In genomic region chr20:62143118-62143975, GRCh38 we compare ENCODE assay signal across 8 cellular contexts. TPM values are rescaled to one million over a fixed set of nuclear protein-coding genes. Genes with fewer than 3 reads are reported as not detected.
DNase-seq lines count a peak whose midpoint lies in the region; ATAC-seq and TF ChIP-seq lines count a peak whose summit lies in the region.

TSS of gene PSMA7 (minus strand) at chr20:62143394. CDS start at chr20:62143303, 91 bp downstream.
TSS of gene SS18L1 (plus strand) at chr20:62143769. CDS start at chr20:62143821, 52 bp downstream.

- intact Hi-C loops in activated CD4-positive, alpha-beta T cell treated with anti-CD3 and anti-CD28 coated beads for 36 hours (cut with DNase I, micrococcal nuclease), result loop anchor here (1.0 to 5.0 kb wide), 11 partner anchors 21 to 784 kb away; partner anchors contain the start of genes OSBPL2 (in 2 of the 2), ADRM1 (in 1 of the 2), CABLES2 (in 1 of the 2) and DIDO1 (in 1 of the 2)
- intact Hi-C loops in colonic mucosa (cut with DNase I) (no loop called here), left lung (cut with DNase I) (no loop called here)

- ATAC-seq in GM18867 (IDR thresholded peaks at IDR 0.05; ENCODE audit: unreplicated experiment) (peak; percentile 71), HG03095 (IDR thresholded peaks at IDR 0.05; ENCODE audit: unreplicated experiment) (peak; percentile 63), left lung (peak; percentile 93)
- peak; percentile 87 for ATAC-seq in activated CD4-positive, alpha-beta T cell treated with anti-CD3 and anti-CD28 coated beads for 36 hours

- H3K27ac ChIP-seq in colonic mucosa (peak within 1 kb of the TSS; percentile 80), left lung (peak within 1 kb of the TSS; percentile 88 to 94)

- H3K4me3 ChIP-seq in colonic mucosa (peak within 1 kb of the TSS; percentile 83), left lung (peak within 1 kb of the TSS; percentile 76 to 88)

- POLR2A ChIA-PET in activated CD4-positive, alpha-beta T cell treated with anti-CD3 and anti-CD28 coated beads for 36 hours (lab: Charles Lee), result interaction anchor here (0.6 to 2.3 kb wide), 3 partner anchors 13 to 77 kb away, joined by 3 to 9 read pairs (median 3); partner anchors contain the start of gene TAF4

- peak within 1 kb of the TSS; percentile 68 to 96 for H3K9ac ChIP-seq in colonic mucosa (ENCODE audit: low read depth in 2 of 2, low read length in 2 of 2)

- peaks cover 34% of the 10 kb centered on the region for H3K36me3 Mint-ChIP-seq in activated CD4-positive, alpha-beta T cell treated with anti-CD3 and anti-CD28 coated beads for 36 hours (ENCODE audit: low read depth)

- no peaks in the 10 kb centered on the region for H3K9me3 Mint-ChIP-seq in activated CD4-positive, alpha-beta T cell treated with anti-CD3 and anti-CD28 coated beads for 36 hours (ENCODE audit: low read depth)

- TF ChIP-seq CTCF in colonic mucosa (IDR thresholded peaks at IDR 0.05) (no peak), left lung (IDR thresholded peaks at IDR 0.05) (no peak)

- peak within 1 kb of the TSS; percentile 91 for H3K27ac Mint-ChIP-seq in activated CD4-positive, alpha-beta T cell treated with anti-CD3 and anti-CD28 coated beads for 36 hours

- CTCF ChIA-PET in activated CD4-positive, alpha-beta T cell treated with anti-CD3 and anti-CD28 coated beads for 36 hours (lab: Charles Lee), result no interaction called here

- no peaks in the 10 kb centered on the region for H3K27me3 ChIP-seq in colonic mucosa
- no peaks in the 10 kb centered on the region for H3K27me3 ChIP-seq in left lung

- no peaks in the 10 kb centered on the region for H3K27me3 Mint-ChIP-seq in activated CD4-positive, alpha-beta T cell treated with anti-CD3 and anti-CD28 coated beads for 36 hours

- peaks cover 61% of the 10 kb centered on the region for H3K4me1 Mint-ChIP-seq in activated CD4-positive, alpha-beta T cell treated with anti-CD3 and anti-CD28 coated beads for 36 hours

- H3K4me3 Mint-ChIP-seq in activated CD4-positive, alpha-beta T cell treated with anti-CD3 and anti-CD28 coated beads for 36 hours, result peak within 1 kb of the TSS; percentile 89

- H3K4me1 ChIP-seq in colonic mucosa, result peaks cover 18% of the 10 kb centered on the region
- peaks cover 14 to 48% of the 10 kb centered on the region in 2 donors for H3K4me1 ChIP-seq in left lung

- peak; percentile 92 for DNase-seq in AG08395 (ENCODE audit: low spot score)
- DNase-seq in NCI-H226, result peak; percentile 90
- peak; percentile 92 for DNase-seq in activated CD4-positive, alpha-beta T cell treated with anti-CD3 and anti-CD28 coated beads for 36 hours
- peak; percentile 82 for DNase-seq in colonic mucosa
- DNase-seq in left lung, result peak; percentile 88 to 96
- DNase-seq in stimulated activated CD4-positive, alpha-beta T cell treated with anti-CD3 and anti-CD28 coated beads, Interleukin-2, amount 100 ng/mL, for 4 hours (ENCODE audit: low read depth), result peak; percentile 77

- no peaks in the 10 kb centered on the region for H3K9me3 ChIP-seq in colonic mucosa
- H3K9me3 ChIP-seq in left lung, result no peaks in the 10 kb centered on the region

- H3K36me3 ChIP-seq in colonic mucosa (peaks cover 15% of the 10 kb centered on the region), left lung (peaks cover 0 to 26% of the 10 kb centered on the region in 2 donors)

RNA-seq across cellular contexts. Expression of gene PSMA7, which starts in this region (rescaled TPM):
- 100 to 1,000 TPM; 208 to 296 TPM for total RNA-seq in activated CD4-positive, alpha-beta T cell treated with anti-CD3 and anti-CD28 coated beads for 36 hours
- total RNA-seq in colonic mucosa, result 100 to 1,000 TPM; 164 to 315 TPM
- 100 to 1,000 TPM; 180 to 296 TPM for total RNA-seq in left lung

RNA-seq across cellular contexts. Expression of gene SS18L1, which starts in this region (rescaled TPM):
- 10 to 100 TPM; 14.3 to 16.6 TPM for total RNA-seq in activated CD4-positive, alpha-beta T cell treated with anti-CD3 and anti-CD28 coated beads for 36 hours
- 10 to 100 TPM; 10.1 to 17.7 TPM for total RNA-seq in colonic mucosa
- 10 to 100 TPM; 14.6 to 14.9 TPM for total RNA-seq in left lung

Comparison
In these comparisons a context has a peak if more than half of its experiments do, and no peak if none do; other contexts are left out.
1. Peak in every context shown above with its lines: DNase-seq, ATAC-seq, H3K4me3 ChIP-seq and H3K27ac ChIP-seq.
2. intact Hi-C loops: an anchor here in activated CD4-positive, alpha-beta T cell treated with anti-CD3 and anti-CD28 coated beads for 36 hours (1.0 to 5.0 kb wide); none called in colonic mucosa and left lung.